Comparison of ENCODE assay signal across 27 cellular contexts in the genomic region with DNA sequence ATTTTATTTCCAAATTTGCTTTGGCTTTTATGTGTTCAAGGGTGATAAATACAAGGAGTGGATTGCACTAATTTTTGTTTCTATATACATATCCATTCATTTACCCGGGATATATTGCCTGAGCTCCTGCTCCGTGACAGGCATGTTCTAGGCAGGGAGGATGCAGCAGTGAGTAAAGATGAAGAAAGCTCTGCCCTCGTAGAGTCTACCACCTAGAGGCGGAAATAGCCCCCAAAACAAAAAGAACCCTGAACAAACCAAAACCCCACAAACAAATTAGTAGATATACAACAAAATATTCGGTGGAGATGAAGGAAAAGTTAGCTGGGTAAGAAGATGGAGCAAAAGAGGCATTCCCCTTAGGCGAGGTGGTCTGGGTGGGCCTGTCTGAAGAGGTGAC.
"Had no signal": no experiment of that assay in that cellular context is flagged by ENCODE, and none has a peak within 500 bp of the region (broad histone marks: within the 10 kb centered on the region; RNA-seq: fewer than 3 reads in every experiment).

No MANE protein-coding gene starts in this region.

- H3K4me2 ChIP-seq: hepatocyte had no signal

- H3K27ac Mint-ChIP-seq: activated B cell treated with CpG ODN at 0.5 μM for 24 hours; activated CD8-positive, alpha-beta memory T cell treated with anti-CD3 and anti-CD28 coated beads, Interleukin-2, amount 10 ng/mL, durations not matched to agents 7 days and 5 days; activated CD8-positive, alpha-beta T cell treated with anti-CD3 and anti-CD28 coated beads, Interleukin-2, amount 10 ng/mL, durations not matched to agents 7 days and 5 days; activated naive CD8-positive, alpha-beta T cell; activated T-helper 2 cell treated with anti-CD3 and anti-CD28 coated beads, Interferon-gamma antibody, Interleukin-2, Interleukin-4, amounts not matched to agents 10 μg/mL and 5 μg/mL and 100 μg/mL, durations not matched to agents 14 hours and 24 hours and 36 hours; mesothelial cell of epicardium; naive B cell; stimulated activated naive CD8-positive, alpha-beta T cell treated with anti-CD3 and anti-CD28 coated beads, Interleukin-15, Interleukin-2, amounts not matched to agents 100 ng/mL and 50 ng/mL, for 24 hours; T-helper 17 cell had no signal

- H3K9ac ChIP-seq: parathyroid adenoma had no signal

- H3K27me3 Mint-ChIP-seq: activated B cell treated with CpG ODN at 0.5 μM for 24 hours; activated naive CD8-positive, alpha-beta T cell; stimulated activated naive CD8-positive, alpha-beta T cell treated with anti-CD3 and anti-CD28 coated beads, Interleukin-15, Interleukin-2, amounts not matched to agents 100 ng/mL and 50 ng/mL, for 24 hours had no signal

- H3K9me3 Mint-ChIP-seq: activated B cell treated with CpG ODN at 0.5 μM for 24 hours; activated T-helper 2 cell treated with anti-CD3 and anti-CD28 coated beads, Interferon-gamma antibody, Interleukin-2, Interleukin-4, amounts not matched to agents 10 μg/mL and 5 μg/mL and 100 μg/mL, durations not matched to agents 14 hours and 24 hours and 36 hours; mesothelial cell of epicardium; naive B cell; stimulated activated naive CD8-positive, alpha-beta T cell treated with anti-CD3 and anti-CD28 coated beads, Interleukin-15, Interleukin-2, amounts not matched to agents 100 ng/mL and 50 ng/mL, for 24 hours had no signal

- H3K4me1 Mint-ChIP-seq: activated B cell treated with CpG ODN at 0.5 μM for 24 hours; activated CD8-positive, alpha-beta memory T cell treated with anti-CD3 and anti-CD28 coated beads, Interleukin-2, amount 10 ng/mL, durations not matched to agents 7 days and 5 days; naive B cell had no signal

- DNase-seq: activated B cell treated with CpG ODN at 0.5 μM for 24 hours; activated CD4-positive, alpha-beta T cell treated with anti-CD3 and anti-CD28 coated beads, Interleukin-2, amount 50 U/mL, for 1 hour; activated CD8-positive, alpha-beta memory T cell treated with anti-CD3 and anti-CD28 coated beads, Interleukin-2, amount 10 ng/mL, durations not matched to agents 7 days and 5 days; activated CD8-positive, alpha-beta T cell treated with anti-CD3 and anti-CD28 coated beads, Interleukin-2, amount 10 ng/mL, durations not matched to agents 7 days and 5 days; activated naive CD4-positive, alpha-beta T cell; activated T-cell treated with anti-CD3 and anti-CD28 coated beads, Interleukin-2, amount 50 U/mL, for 48 hours; anterior cingulate cortex; cerebellar nuclear complex; colonic mucosa; effector CD8-positive, alpha-beta T cell; left cardiac atrium; left ventricle myocardium superior; naive B cell; occipital lobe; psoas muscle; stimulated activated CD4-positive, alpha-beta T cell treated with anti-CD3 and anti-CD28 coated beads, Interleukin-2, amount 100 ng/mL, for 48 hours; T-helper 17 cell; trophoblast cell had no signal

- H2AFZ ChIP-seq: hepatocyte, parathyroid adenoma had no signal

- H3K27ac ChIP-seq: colonic mucosa, epithelial cell of prostate, gastroesophageal sphincter, hepatocyte, parathyroid adenoma, thoracic aorta had no signal

- H3K4me1 ChIP-seq: colonic mucosa, parathyroid adenoma had no signal

- H3K36me3 Mint-ChIP-seq: activated CD8-positive, alpha-beta memory T cell treated with anti-CD3 and anti-CD28 coated beads, Interleukin-2, amount 10 ng/mL, durations not matched to agents 7 days and 5 days; activated naive CD8-positive, alpha-beta T cell; mesothelial cell of epicardium; naive B cell had no signal

- H3K79me2 ChIP-seq: hepatocyte, parathyroid adenoma had no signal

- H3K4me3 ChIP-seq: colonic mucosa, gastroesophageal sphincter, hepatocyte, psoas muscle, thoracic aorta had no signal

- ATAC-seq: activated CD8-positive, alpha-beta memory T cell treated with anti-CD3 and anti-CD28 coated beads, Interleukin-2, amount 10 ng/mL, durations not matched to agents 7 days and 5 days; activated CD8-positive, alpha-beta T cell treated with anti-CD3 and anti-CD28 coated beads, Interleukin-2, amount 10 ng/mL, durations not matched to agents 7 days and 5 days; gastroesophageal sphincter; left cardiac atrium; left ventricle myocardium superior; psoas muscle; T-helper 17 cell had no signal

- H3K9me3 ChIP-seq: colonic mucosa, gastroesophageal sphincter, psoas muscle, thoracic aorta had no signal

- H3K4me3 Mint-ChIP-seq: activated B cell treated with CpG ODN at 0.5 μM for 24 hours; activated CD8-positive, alpha-beta memory T cell treated with anti-CD3 and anti-CD28 coated beads, Interleukin-2, amount 10 ng/mL, durations not matched to agents 7 days and 5 days; activated CD8-positive, alpha-beta T cell treated with anti-CD3 and anti-CD28 coated beads, Interleukin-2, amount 10 ng/mL, durations not matched to agents 7 days and 5 days; activated naive CD8-positive, alpha-beta T cell; mesothelial cell of epicardium; naive B cell; stimulated activated naive CD8-positive, alpha-beta T cell treated with anti-CD3 and anti-CD28 coated beads, Interleukin-15, Interleukin-2, amounts not matched to agents 100 ng/mL and 50 ng/mL, for 24 hours; T-helper 17 cell had no signal

- H3K27me3 ChIP-seq: colonic mucosa, gastroesophageal sphincter, hepatocyte had no signal

- H3K36me3 ChIP-seq: colonic mucosa, gastroesophageal sphincter, thoracic aorta had no signal
